16 cellular contexts compared by ENCODE assay signal in the genomic region with DNA sequence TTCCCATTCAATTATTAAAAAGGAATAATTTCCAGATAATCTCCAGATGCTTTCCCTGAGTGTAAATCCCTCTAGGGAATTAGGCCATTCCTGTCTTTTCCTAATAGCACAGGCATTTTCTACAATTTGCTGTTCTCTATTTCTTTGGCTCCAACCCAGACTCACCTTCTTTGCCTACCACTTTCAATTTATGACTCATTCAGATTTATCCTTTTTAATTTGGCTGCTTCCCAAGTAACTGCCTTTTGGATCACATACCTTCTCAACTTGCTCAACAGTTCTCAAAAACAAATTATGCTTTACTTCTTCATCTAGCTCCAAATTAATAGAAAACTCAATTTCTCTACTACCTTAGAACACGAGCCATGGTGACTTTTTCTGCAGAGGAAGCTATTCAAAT.
DNase-seq lines count a peak whose midpoint lies in the region; ATAC-seq and TF ChIP-seq lines count a peak whose summit lies in the region.
"Had no signal": no experiment of that assay in that cellular context is flagged by ENCODE, and none has a peak within 500 bp of the region (broad histone marks: within the 10 kb centered on the region; RNA-seq: fewer than 3 reads in every experiment).

No MANE protein-coding gene starts in this region.

- H3K4me1 Mint-ChIP-seq in activated T-cell treated with anti-CD3 and anti-CD28 coated beads, Interleukin-2, amount 50 U/mL, for 4 hours (ENCODE audit: low read depth) = no peaks in the 10 kb centered on the region
- H3K4me1 Mint-ChIP-seq: activated naive CD8-positive, alpha-beta T cell treated with anti-CD3 and anti-CD28 coated beads, Interleukin-2, amount 10 ng/mL, durations not matched to agents 7 days and 5 days; T-helper 17 cell; WTC11 had no signal

- H3K9me3 Mint-ChIP-seq in activated T-cell treated with anti-CD3 and anti-CD28 coated beads, Interleukin-2, amount 50 U/mL, for 4 hours = peaks cover 27% of the 10 kb centered on the region

- no peaks in the 10 kb centered on the region for H3K36me3 ChIP-seq in RWPE2 (ENCODE audit: low read depth)
- H3K36me3 ChIP-seq: ovary had no signal

- no peak overlapping the region for H3K27ac ChIP-seq in RWPE2 (ENCODE audit: poor library complexity, severe bottlenecking)
- no peak overlapping the region for H3K27ac ChIP-seq in foreskin keratinocyte
- H3K27ac ChIP-seq: ovary had no signal

- H3K9me3 ChIP-seq in RWPE2 (ENCODE audit: severe bottlenecking) = no peaks in the 10 kb centered on the region
- H3K9me3 ChIP-seq: ovary had no signal

- no peak overlapping the region for H3K4me3 Mint-ChIP-seq in activated T-cell treated with anti-CD3 and anti-CD28 coated beads, Interleukin-2, amount 50 U/mL, for 4 hours
- H3K4me3 Mint-ChIP-seq: activated naive CD8-positive, alpha-beta T cell treated with anti-CD3 and anti-CD28 coated beads, Interleukin-2, amount 10 ng/mL, durations not matched to agents 7 days and 5 days; CD4-positive, alpha-beta T cell; T-helper 17 cell; WTC11 had no signal

- no peaks in the 10 kb centered on the region for H3K36me3 Mint-ChIP-seq in activated T-cell treated with anti-CD3 and anti-CD28 coated beads, Interleukin-2, amount 50 U/mL, for 4 hours (ENCODE audit: insufficient read depth)
- H3K36me3 Mint-ChIP-seq: activated naive CD8-positive, alpha-beta T cell treated with anti-CD3 and anti-CD28 coated beads, Interleukin-2, amount 10 ng/mL, durations not matched to agents 7 days and 5 days; WTC11 had no signal

- peak; percentile 29 for DNase-seq in A172 (ENCODE audit: low spot score)
- peak; percentile 15 for DNase-seq in HPDE6-E6E7 (ENCODE audit: extremely low spot score)
- no peak for DNase-seq in RWPE2 (ENCODE audit: low spot score)
- DNase-seq in foreskin keratinocyte = peak; percentile 61 to 79
- no peak for DNase-seq in activated T-cell treated with anti-CD3 and anti-CD28 coated beads, Interleukin-2, amount 50 U/mL, for 4 hours
- DNase-seq in NCI-H187 treated with DMSO at 0.1 percent for 48 hours (lab: John Stamatoyannopoulos, UW) = no peak
- DNase-seq: activated naive CD8-positive, alpha-beta T cell treated with anti-CD3 and anti-CD28 coated beads, Interleukin-2, amount 10 ng/mL, durations not matched to agents 7 days and 5 days; CD4-positive, alpha-beta T cell; foreskin melanocyte; left ventricle myocardium superior; ovary; stimulated activated CD4-positive, alpha-beta T cell treated with anti-CD3 and anti-CD28 coated beads, Interleukin-2, amount 100 ng/mL, for 48 hours; T-helper 17 cell had no signal

- H3K27me3 Mint-ChIP-seq in activated T-cell treated with anti-CD3 and anti-CD28 coated beads, Interleukin-2, amount 50 U/mL, for 4 hours (ENCODE audit: low read depth) = no peaks in the 10 kb centered on the region
- H3K27me3 Mint-ChIP-seq: activated naive CD8-positive, alpha-beta T cell treated with anti-CD3 and anti-CD28 coated beads, Interleukin-2, amount 10 ng/mL, durations not matched to agents 7 days and 5 days; CD4-positive, alpha-beta T cell; T-helper 17 cell had no signal

- ATAC-seq in RWPE2 (ENCODE audit: low read depth) = peak; percentile 67
- peak; percentile 69 for ATAC-seq in foreskin keratinocyte
- no peak for ATAC-seq in GM21526 (IDR thresholded peaks at IDR 0.05; ENCODE audit: low FRiP score, unreplicated experiment)
- no peak for ATAC-seq in activated T-cell treated with anti-CD3 and anti-CD28 coated beads, Interleukin-2, amount 50 U/mL, for 4 hours
- ATAC-seq in HG03432 (IDR thresholded peaks at IDR 0.05; ENCODE audit: unreplicated experiment) = no peak
- ATAC-seq: left ventricle myocardium superior, T-helper 17 cell, WTC11 had no signal

- TF ChIP-seq CTCF in RWPE2 (IDR thresholded peaks at IDR 0.05; ENCODE audit: poor library complexity, severe bottlenecking) (no peak), foreskin keratinocyte (conservative IDR thresholded peaks at IDR 0.05) (no peak)

- H3K4me1 ChIP-seq in RWPE2 (ENCODE audit: insufficient read depth, poor library complexity, severe bottlenecking) (peaks cover 17% of the 10 kb centered on the region), foreskin keratinocyte (no peaks in the 10 kb centered on the region)

- no peaks in the 10 kb centered on the region for H3K27me3 ChIP-seq in RWPE2 (ENCODE audit: insufficient read depth, poor library complexity, severe bottlenecking)
- no peaks in the 10 kb centered on the region for H3K27me3 ChIP-seq in foreskin keratinocyte
- H3K27me3 ChIP-seq: ovary had no signal

- no peak overlapping the region for H3K4me3 ChIP-seq in RWPE2 (ENCODE audit: severe bottlenecking)
- H3K4me3 ChIP-seq: ovary had no signal

Comparison
In these comparisons a context has a peak if more than half of its experiments do, and no peak if none do; other contexts are left out.
1. DNase-seq: peak in A172 (single experiment), HPDE6-E6E7 (single experiment) and foreskin keratinocyte (2 of 2); none in RWPE2 (single experiment), activated T-cell treated with anti-CD3 and anti-CD28 coated beads, Interleukin-2, amount 50 U/mL, for 4 hours (single experiment) and NCI-H187 treated with DMSO at 0.1 percent for 48 hours (single experiment).
2. ATAC-seq: peak in RWPE2 (single experiment) and foreskin keratinocyte (single experiment); none in GM21526 (single experiment), activated T-cell treated with anti-CD3 and anti-CD28 coated beads, Interleukin-2, amount 50 U/mL, for 4 hours (0 of 2) and HG03432 (single experiment).